ENCODE assay signal across 15 cellular contexts in genomic region chr6:16649895-16650294, GRCh38.
DNase-seq lines count a peak whose midpoint lies in the region; ATAC-seq, FAIRE-seq and TF ChIP-seq lines count a peak whose summit lies in the region.
"Had no signal": no experiment of that assay in that cellular context is flagged by ENCODE, and none has a peak within 500 bp of the region (broad histone marks: within the 10 kb centered on the region; RNA-seq: fewer than 3 reads in every experiment).

No MANE protein-coding gene starts in this region.

- H3K9me3 Mint-ChIP-seq in CD8-positive, alpha-beta memory T cell: no peaks in the 10 kb centered on the region
- H3K9me3 Mint-ChIP-seq in nephron: no peaks in the 10 kb centered on the region
- H3K9me3 Mint-ChIP-seq: H9 had no signal

- peaks cover 0 to 36% (median 11%) of the 10 kb centered on the region in 3 donors for H3K36me3 Mint-ChIP-seq in CD8-positive, alpha-beta memory T cell
- H3K36me3 Mint-ChIP-seq in T-helper 17 cell (ENCODE audit: low read depth) (peaks cover 5% of the 10 kb centered on the region), nephron (ENCODE audit: low read depth) (peaks cover 19% of the 10 kb centered on the region)

- peaks cover 54 to 77% (median 70%) of the 10 kb centered on the region in 3 donors for H3K4me1 Mint-ChIP-seq in CD8-positive, alpha-beta memory T cell
- H3K4me1 Mint-ChIP-seq in T-helper 17 cell (peaks cover 40% of the 10 kb centered on the region), nephron (peaks cover 9% of the 10 kb centered on the region)

- POLR2A ChIA-PET in HepG2 (lab: Yijun Ruan, JAX): no interaction called here
- POLR2A ChIA-PET in CD8-positive, alpha-beta memory T cell (lab: Charles Lee): no interaction called here

- no peak for TF ChIP-seq RAD21 in HepG2 (CRISPR knock-in tag; IDR thresholded peaks at IDR 0.05)

- H3K27ac ChIP-seq in HepG2 (ENCODE audit: extremely low read length, insufficient read depth, low read length) (no peak overlapping the region), right lobe of liver (no peak overlapping the region), caudate nucleus (ENCODE audit: low read depth, low read length) (no peak overlapping the region)
- no peak overlapping the region for H3K27ac ChIP-seq in CD8-positive, alpha-beta memory T cell (ENCODE audit: low read depth, low read length)

- 97% methylated on average over 5 of the region's 5 CpGs for WGBS in HepG2 (ENCODE audit: low lambda C conversion rate)
- 93% methylated on average over 5 of the region's 5 CpGs for WGBS in right lobe of liver (ENCODE audit: insufficient coverage, low coverage, low lambda C conversion rate, missing lambda C conversion rate)

- H3K27me3 ChIP-seq in HepG2 (ENCODE audit: control insufficient read depth in 1 of 2, insufficient read depth in 2 of 2, low read length in 2 of 2): no peaks in the 10 kb centered on the region
- H3K27me3 ChIP-seq in right lobe of liver: no peaks in the 10 kb centered on the region
- H3K27me3 ChIP-seq in CD8-positive, alpha-beta memory T cell (ENCODE audit: insufficient read depth, low read length, poor library complexity, severe bottlenecking): no peaks in the 10 kb centered on the region

- H3K9me3 ChIP-seq in HepG2 (ENCODE audit: low read length) (no peaks in the 10 kb centered on the region), right lobe of liver (no peaks in the 10 kb centered on the region), T-helper 17 cell (ENCODE audit: control insufficient read depth, low read length, poor library complexity, severe bottlenecking) (no peaks in the 10 kb centered on the region)
- H3K9me3 ChIP-seq in CD8-positive, alpha-beta memory T cell (ENCODE audit: low read length): no peaks in the 10 kb centered on the region

- H3K4me3 ChIP-seq in HepG2 (replicated peaks in 1 of 3; ENCODE audit: insufficient read depth in 1 of 3, low read depth in 2 of 3, low read length in 3 of 3): no peak overlapping the region
- no peak overlapping the region for H3K4me3 ChIP-seq in right lobe of liver
- no peak overlapping the region for H3K4me3 ChIP-seq in CD8-positive, alpha-beta memory T cell (ENCODE audit: low read length)

- no peak overlapping the region for H3K9ac ChIP-seq in HepG2 (ENCODE audit: insufficient read depth, low read depth, low read length)

- H3K4me2 ChIP-seq in HepG2 (ENCODE audit: low read depth, low read length): no peak overlapping the region

- peak overlapping the region in 1 of 7 donors; percentile 63 for H3K4me3 Mint-ChIP-seq in CD8-positive, alpha-beta memory T cell
- H3K4me3 Mint-ChIP-seq in T-helper 17 cell (peak overlapping the region; percentile 19), nephron (peak overlapping the region in 1 of 3 experiments; percentile 3)
- H3K4me3 Mint-ChIP-seq: H9 had no signal

- TF ChIP-seq POLR2A in HepG2 (IDR thresholded peaks at IDR 0.05; ENCODE audit: insufficient read depth in 1 of 2, low read depth in 2 of 2, low read length in 2 of 2) (no peak), right lobe of liver (IDR thresholded peaks at IDR 0.05) (no peak)

- H3K4me1 ChIP-seq in HepG2 (ENCODE audit: insufficient read depth, low read length) (peaks cover 18% of the 10 kb centered on the region), right lobe of liver (peaks cover 0 to 6% (median 1%) of the 10 kb centered on the region in 4 donors)
- H3K4me1 ChIP-seq in CD8-positive, alpha-beta memory T cell (ENCODE audit: insufficient read depth, low read length): peaks cover 36% of the 10 kb centered on the region

- peak overlapping the region in 7 of 8 donors; percentile 10 to 69 (median 43) for H3K27ac Mint-ChIP-seq in CD8-positive, alpha-beta memory T cell
- H3K27ac Mint-ChIP-seq in T-helper 17 cell: peak overlapping the region; percentile 90
- H3K27ac Mint-ChIP-seq in nephron: peak overlapping the region; percentile 19 to 93 (median 75)
- H3K27ac Mint-ChIP-seq: H9 had no signal

- ATAC-seq in HepG2 (no peak), right lobe of liver (no peak), T-helper 17 cell (no peak)
- ATAC-seq in activated CD4-positive, CD25-positive, alpha-beta regulatory T cell treated with anti-CD3 and anti-CD28 coated beads, Interleukin-2, amount 50 U/mL, for 24 hours: no peak

- peaks cover 18 to 33% of the 10 kb centered on the region in 2 experiments for H3K36me3 ChIP-seq in HepG2 (replicated peaks in 1 of 2; ENCODE audit: control insufficient read depth in 1 of 2, insufficient read depth in 2 of 2, low read length in 2 of 2)
- peaks cover 0 to 4% (median 1%) of the 10 kb centered on the region in 4 donors for H3K36me3 ChIP-seq in right lobe of liver
- H3K36me3 ChIP-seq in CD8-positive, alpha-beta memory T cell (ENCODE audit: insufficient read depth, low read length): no peaks in the 10 kb centered on the region

- no peak overlapping the region for H2AFZ ChIP-seq in HepG2 (ENCODE audit: low read length)

- in situ Hi-C loops in HepG2 (cut with HindIII; ENCODE audit: extremely low pct_ligation_motif_present, low pct_unique_long_range_greater_than_20kb): no loop called here

- no peaks in the 10 kb centered on the region for H4K20me1 ChIP-seq in HepG2 (ENCODE audit: insufficient read depth, low read length)

- H3K27me3 Mint-ChIP-seq in CD8-positive, alpha-beta memory T cell: no peaks in the 10 kb centered on the region
- no peaks in the 10 kb centered on the region for H3K27me3 Mint-ChIP-seq in T-helper 17 cell
- H3K27me3 Mint-ChIP-seq in nephron (ENCODE audit: low read depth): no peaks in the 10 kb centered on the region

- no peak for TF ChIP-seq EP300 in HepG2 (IDR thresholded peaks at IDR 0.05; ENCODE audit: low read depth in 2 of 2, low read length in 2 of 2)
- no peak for TF ChIP-seq EP300 in HepG2 (CRISPR knock-in tag; IDR thresholded peaks at IDR 0.05; ENCODE audit: borderline replicate concordance)

- BruUV-seq in HepG2 (replicated peaks; lab: Mats Ljungman, UMichigan): no TSS peak

- FAIRE-seq in HepG2 (lab: Jason Lieb, UNC): no peak
- FAIRE-seq: A204.1, GM12892 had no signal

- DNase-seq in HepG2 (ENCODE audit: low spot score) (no peak), right lobe of liver (no peak), T-helper 17 cell (no peak), caudate nucleus (lab: John Stamatoyannopoulos, UW) (no peak)
- DNase-seq in CD8-positive, alpha-beta memory T cell: no peak
- no peak for DNase-seq in activated naive CD4-positive, alpha-beta T cell treated with Interleukin-2 at 50 U/mL for 16 hours
- DNase-seq: DND-41, GDM1, GOT3, H9, KBM-7 had no signal

- no peak for TF ChIP-seq CTCF in HepG2 (CRISPR knock-in tag; IDR thresholded peaks at IDR 0.05)
- TF ChIP-seq CTCF in right lobe of liver (IDR thresholded peaks at IDR 0.05): no peak
- no peak for TF ChIP-seq CTCF in nephron (IDR thresholded peaks at IDR 0.05; ENCODE audit: unreplicated experiment in 3 of 3)

- intact Hi-C loops in HepG2 (cut with micrococcal nuclease; ENCODE audit: unreplicated experiment) (no loop called here), right lobe of liver (cut with DNase I) (no loop called here)

- H3K79me2 ChIP-seq in HepG2 (ENCODE audit: insufficient read depth, low read length): no peaks in the 10 kb centered on the region

- CTCF ChIA-PET in HepG2 (lab: Yijun Ruan, JAX; ENCODE audit: low intra/inter-chr PET ratio, low total read pairs): no interaction called here
- CTCF ChIA-PET in CD8-positive, alpha-beta memory T cell (lab: Charles Lee): interaction anchor here (1.4 kb wide), 1 partner anchor 51 kb away, joined by 3 read pairs; no protein-coding TSS in a partner anchor

TF ChIP-seq in HepG2, 621 proteins besides CTCF, POLR2A, EP300 and RAD21:
- TF ChIP-seq MAFK (conservative IDR thresholded peaks at IDR 0.05 in 1 of 2, IDR thresholded peaks at IDR 0.05 in 1 of 2; ENCODE audit: low read length in 2 of 2) (peak; percentile 48 to 69), ZFP90 (CRISPR knock-in tag; IDR thresholded peaks at IDR 0.05; ENCODE audit: borderline replicate concordance) (no peak), HMGXB3 (CRISPR knock-in tag; IDR thresholded peaks at IDR 0.05; ENCODE audit: borderline replicate concordance) (no peak), MAFF (IDR thresholded peaks at IDR 0.05; ENCODE audit: low read depth, low read length) (0 out of 2 replicates have a peak, but pooled peaks have one; percentile 50), AKAP8 (CRISPR knock-in tag; IDR thresholded peaks at IDR 0.05) (no peak)
TF ChIP-seq in HepG2: peak in this region for 2.
